In the genomic region with DNA sequence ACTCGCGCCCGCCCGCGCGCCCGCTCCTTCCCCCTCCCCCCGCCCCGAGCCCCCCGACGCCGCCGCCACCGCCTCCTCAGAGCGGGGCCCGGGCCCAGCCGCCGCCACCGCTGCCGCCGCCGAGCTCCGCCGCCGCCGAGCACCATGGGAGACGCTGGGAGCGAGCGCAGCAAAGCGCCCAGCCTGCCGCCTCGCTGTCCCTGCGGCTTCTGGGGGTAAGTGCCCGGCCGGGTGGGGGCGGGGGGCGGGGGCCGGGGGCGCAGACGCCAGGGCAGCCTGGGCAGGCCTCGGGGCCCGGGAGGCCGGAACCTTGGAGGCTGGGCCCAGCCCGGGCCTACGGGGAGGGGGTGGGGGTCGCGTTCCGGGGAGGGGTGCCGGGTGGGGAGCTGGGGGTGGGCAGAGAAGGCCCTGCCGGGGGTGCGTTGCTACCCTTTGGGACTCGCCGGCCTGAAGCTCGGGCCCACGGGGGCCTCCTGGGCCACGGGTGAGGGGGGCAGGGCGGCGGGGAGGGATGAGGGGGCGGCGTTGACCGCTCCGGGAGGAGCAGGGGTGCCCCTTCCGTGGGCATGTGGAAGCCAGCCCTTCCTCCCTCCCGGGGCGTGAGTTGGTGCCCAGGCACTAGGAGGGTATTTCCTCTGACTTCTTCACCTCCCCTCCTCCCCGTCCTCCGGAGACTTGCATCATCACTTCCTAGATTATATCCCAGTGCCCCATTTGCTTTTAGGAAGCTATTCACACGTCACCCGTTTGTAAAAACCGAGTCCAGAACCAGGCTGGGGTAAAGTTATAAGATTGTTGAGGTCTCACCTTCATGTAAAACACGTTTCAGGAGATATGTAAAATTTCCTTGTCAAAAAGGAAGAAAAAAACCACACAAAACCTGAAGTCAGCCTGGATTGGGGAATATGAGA, we compare ENCODE assay signal across 2 cellular contexts.
TF ChIP-seq lines count a peak whose summit lies in the region.

No MANE protein-coding gene starts in this region.

TF ChIP-seq in IMR-90, 13 proteins besides CTCF, POLR2A, EP300 and RAD21:
- TF ChIP-seq NFE2L2 (IDR thresholded peaks at IDR 0.05; ENCODE audit: low read depth, low read length): no peak
- no peak for TF ChIP-seq USF2 (IDR thresholded peaks at IDR 0.05; ENCODE audit: low read depth, low read length)
- TF ChIP-seq CEBPB (IDR thresholded peaks at IDR 0.05; ENCODE audit: low read depth, low read length): peak; percentile 92
- no peak for TF ChIP-seq MAFK (IDR thresholded peaks at IDR 0.05; ENCODE audit: low read depth, low read length)
- no peak for TF ChIP-seq BHLHE40 (IDR thresholded peaks at IDR 0.05; ENCODE audit: low read depth, low read length)
- TF ChIP-seq FOS (IDR thresholded peaks at IDR 0.05; ENCODE audit: low read depth, low read length): no peak
- no peak for TF ChIP-seq SMC3 (IDR thresholded peaks at IDR 0.05; ENCODE audit: low read depth, low read length)
- TF ChIP-seq, protein P1, sequence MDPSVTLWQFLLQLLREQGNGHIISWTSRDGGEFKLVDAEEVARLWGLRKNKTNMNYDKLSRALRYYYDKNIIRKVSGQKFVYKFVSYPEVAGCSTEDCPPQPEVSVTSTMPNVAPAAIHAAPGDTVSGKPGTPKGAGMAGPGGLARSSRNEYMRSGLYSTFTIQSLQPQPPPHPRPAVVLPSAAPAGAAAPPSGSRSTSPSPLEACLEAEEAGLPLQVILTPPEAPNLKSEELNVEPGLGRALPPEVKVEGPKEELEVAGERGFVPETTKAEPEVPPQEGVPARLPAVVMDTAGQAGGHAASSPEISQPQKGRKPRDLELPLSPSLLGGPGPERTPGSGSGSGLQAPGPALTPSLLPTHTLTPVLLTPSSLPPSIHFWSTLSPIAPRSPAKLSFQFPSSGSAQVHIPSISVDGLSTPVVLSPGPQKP (IDR thresholded peaks at IDR 0.05; ENCODE audit: borderline replicate concordance, low read depth, low read length): no peak
- TF ChIP-seq MAZ (IDR thresholded peaks at IDR 0.05; ENCODE audit: borderline replicate concordance, low read depth, low read length): peak; percentile 45; the same call in 1 of the 2 replicates

TF ChIP-seq in K562, 482 proteins besides CTCF, POLR2A, EP300 and RAD21 (continues in another document):
- TF ChIP-seq MYNN (IDR thresholded peaks at IDR 0.05): 0 out of 2 replicates have a peak, but pooled peaks have one; percentile 26
- no peak for TF ChIP-seq MYNN (CRISPR knock-in tag; IDR thresholded peaks at IDR 0.05)
- no peak for TF ChIP-seq HMGN3 (IDR thresholded peaks at IDR 0.05; ENCODE audit: borderline replicate concordance, extremely low read depth, insufficient read length, low read depth, low read length)
- TF ChIP-seq PRDM10 (IDR thresholded peaks at IDR 0.05; ENCODE audit: partially characterized antibody): peak; percentile 58
- 0 out of 2 replicates have a peak, but pooled peaks have one; percentile 5 for TF ChIP-seq ZSCAN32 (CRISPR knock-in tag; IDR thresholded peaks at IDR 0.05)
- TF ChIP-seq HDAC2 (IDR thresholded peaks at IDR 0.05): 0 out of 2 replicates have a peak, but pooled peaks have one; percentile 43
- TF ChIP-seq SMARCE1 (IDR thresholded peaks at IDR 0.05): 0 out of 2 replicates have a peak, but pooled peaks have one; percentile 31
- TF ChIP-seq, protein P2, sequence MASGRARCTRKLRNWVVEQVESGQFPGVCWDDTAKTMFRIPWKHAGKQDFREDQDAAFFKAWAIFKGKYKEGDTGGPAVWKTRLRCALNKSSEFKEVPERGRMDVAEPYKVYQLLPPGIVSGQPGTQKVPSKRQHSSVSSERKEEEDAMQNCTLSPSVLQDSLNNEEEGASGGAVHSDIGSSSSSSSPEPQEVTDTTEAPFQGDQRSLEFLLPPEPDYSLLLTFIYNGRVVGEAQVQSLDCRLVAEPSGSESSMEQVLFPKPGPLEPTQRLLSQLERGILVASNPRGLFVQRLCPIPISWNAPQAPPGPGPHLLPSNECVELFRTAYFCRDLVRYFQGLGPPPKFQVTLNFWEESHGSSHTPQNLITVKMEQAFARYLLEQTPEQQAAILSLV (tag; IDR thresholded peaks at IDR 0.05): 0 out of 2 replicates have a peak, but pooled peaks have one; percentile 37
- TF ChIP-seq ATF3 (IDR thresholded peaks at IDR 0.05): peak; percentile 99
- peak; percentile 53; the same call in 1 of the 2 replicates for TF ChIP-seq ATF3 (CRISPR knock-in tag; conservative IDR thresholded peaks at IDR 0.05)
- TF ChIP-seq FOXJ3 (CRISPR knock-in tag; IDR thresholded peaks at IDR 0.05): no peak
- TF ChIP-seq, protein P3, sequence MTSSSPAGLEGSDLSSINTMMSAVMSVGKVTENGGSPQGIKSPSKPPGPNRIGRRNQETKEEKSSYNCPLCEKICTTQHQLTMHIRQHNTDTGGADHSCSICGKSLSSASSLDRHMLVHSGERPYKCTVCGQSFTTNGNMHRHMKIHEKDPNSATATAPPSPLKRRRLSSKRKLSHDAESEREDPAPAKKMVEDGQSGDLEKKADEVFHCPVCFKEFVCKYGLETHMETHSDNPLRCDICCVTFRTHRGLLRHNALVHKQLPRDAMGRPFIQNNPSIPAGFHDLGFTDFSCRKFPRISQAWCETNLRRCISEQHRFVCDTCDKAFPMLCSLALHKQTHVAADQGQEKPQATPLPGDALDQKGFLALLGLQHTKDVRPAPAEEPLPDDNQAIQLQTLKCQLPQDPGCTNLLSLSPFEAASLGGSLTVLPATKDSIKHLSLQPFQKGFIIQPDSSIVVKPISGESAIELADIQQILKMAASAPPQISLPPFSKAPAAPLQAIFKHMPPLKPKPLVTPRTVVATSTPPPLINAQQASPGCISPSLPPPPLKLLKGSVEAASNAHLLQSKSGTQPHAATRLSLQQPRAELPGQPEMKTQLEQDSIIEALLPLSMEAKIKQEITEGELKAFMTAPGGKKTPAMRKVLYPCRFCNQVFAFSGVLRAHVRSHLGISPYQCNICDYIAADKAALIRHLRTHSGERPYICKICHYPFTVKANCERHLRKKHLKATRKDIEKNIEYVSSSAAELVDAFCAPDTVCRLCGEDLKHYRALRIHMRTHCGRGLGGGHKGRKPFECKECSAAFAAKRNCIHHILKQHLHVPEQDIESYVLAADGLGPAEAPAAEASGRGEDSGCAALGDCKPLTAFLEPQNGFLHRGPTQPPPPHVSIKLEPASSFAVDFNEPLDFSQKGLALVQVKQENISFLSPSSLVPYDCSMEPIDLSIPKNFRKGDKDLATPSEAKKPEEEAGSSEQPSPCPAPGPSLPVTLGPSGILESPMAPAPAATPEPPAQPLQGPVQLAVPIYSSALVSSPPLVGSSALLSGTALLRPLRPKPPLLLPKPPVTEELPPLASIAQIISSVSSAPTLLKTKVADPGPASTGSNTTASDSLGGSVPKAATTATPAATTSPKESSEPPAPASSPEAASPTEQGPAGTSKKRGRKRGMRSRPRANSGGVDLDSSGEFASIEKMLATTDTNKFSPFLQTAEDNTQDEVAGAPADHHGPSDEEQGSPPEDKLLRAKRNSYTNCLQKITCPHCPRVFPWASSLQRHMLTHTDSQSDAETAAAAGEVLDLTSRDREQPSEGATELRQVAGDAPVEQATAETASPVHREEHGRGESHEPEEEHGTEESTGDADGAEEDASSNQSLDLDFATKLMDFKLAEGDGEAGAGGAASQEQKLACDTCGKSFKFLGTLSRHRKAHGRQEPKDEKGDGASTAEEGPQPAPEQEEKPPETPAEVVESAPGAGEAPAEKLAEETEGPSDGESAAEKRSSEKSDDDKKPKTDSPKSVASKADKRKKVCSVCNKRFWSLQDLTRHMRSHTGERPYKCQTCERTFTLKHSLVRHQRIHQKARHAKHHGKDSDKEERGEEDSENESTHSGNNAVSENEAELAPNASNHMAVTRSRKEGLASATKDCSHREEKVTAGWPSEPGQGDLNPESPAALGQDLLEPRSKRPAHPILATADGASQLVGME (CRISPR knock-in tag; IDR thresholded peaks at IDR 0.05): 0 out of 2 replicates have a peak, but pooled peaks have one; percentile 40
- TF ChIP-seq, protein P4, sequence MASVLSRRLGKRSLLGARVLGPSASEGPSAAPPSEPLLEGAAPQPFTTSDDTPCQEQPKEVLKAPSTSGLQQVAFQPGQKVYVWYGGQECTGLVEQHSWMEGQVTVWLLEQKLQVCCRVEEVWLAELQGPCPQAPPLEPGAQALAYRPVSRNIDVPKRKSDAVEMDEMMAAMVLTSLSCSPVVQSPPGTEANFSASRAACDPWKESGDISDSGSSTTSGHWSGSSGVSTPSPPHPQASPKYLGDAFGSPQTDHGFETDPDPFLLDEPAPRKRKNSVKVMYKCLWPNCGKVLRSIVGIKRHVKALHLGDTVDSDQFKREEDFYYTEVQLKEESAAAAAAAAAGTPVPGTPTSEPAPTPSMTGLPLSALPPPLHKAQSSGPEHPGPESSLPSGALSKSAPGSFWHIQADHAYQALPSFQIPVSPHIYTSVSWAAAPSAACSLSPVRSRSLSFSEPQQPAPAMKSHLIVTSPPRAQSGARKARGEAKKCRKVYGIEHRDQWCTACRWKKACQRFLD (CRISPR knock-in tag; IDR thresholded peaks at IDR 0.05): peak; percentile 84
- peak; percentile 20; the same call in 1 of the 2 replicates for TF ChIP-seq MYC (IDR thresholded peaks at IDR 0.05; ENCODE audit: low read depth, low read length)
- no peak for TF ChIP-seq MYC (CRISPR knock-in tag; IDR thresholded peaks at IDR 0.05; ENCODE audit: borderline replicate concordance, low read depth)
- TF ChIP-seq JUN (IDR thresholded peaks at IDR 0.05; ENCODE audit: borderline replicate concordance, low read depth, low read length): peak; percentile 57; the same call in 1 of the 2 replicates
- TF ChIP-seq JUN (CRISPR knock-in tag; IDR thresholded peaks at IDR 0.05; ENCODE audit: borderline replicate concordance): no peak
- TF ChIP-seq CTBP1 (IDR thresholded peaks at IDR 0.05; ENCODE audit: borderline replicate concordance): peak; percentile 43; the same call in 1 of the 2 replicates
- TF ChIP-seq SIN3A (IDR thresholded peaks at IDR 0.05; ENCODE audit: borderline replicate concordance in 2 of 2, control insufficient read depth in 1 of 2, low read depth in 2 of 2, low read length in 2 of 2): peak in 1 of 2 experiments; percentile 57; a peak in 1 of 4 replicates
- peak; percentile 25; the same call in 1 of the 2 replicates for TF ChIP-seq NKRF (IDR thresholded peaks at IDR 0.05; ENCODE audit: borderline replicate concordance)
- 0 out of 2 replicates have a peak, but pooled peaks have one; percentile 13 for TF ChIP-seq DPF2 (IDR thresholded peaks at IDR 0.05)
- no peak for TF ChIP-seq CBX5 (IDR thresholded peaks at IDR 0.05; ENCODE audit: borderline replicate concordance, low read depth)
- TF ChIP-seq ZBTB7A (IDR thresholded peaks at IDR 0.05; ENCODE audit: borderline replicate concordance, control insufficient read depth, low read depth, low read length): peak; percentile 9; the same call in 1 of the 2 replicates
- 0 out of 4 replicates have a peak, but pooled peaks of 1 of the 2 experiments have one; percentile 15 for TF ChIP-seq TBL1XR1 (IDR thresholded peaks at IDR 0.05; ENCODE audit: low read length in 2 of 2)
- TF ChIP-seq MAZ (CRISPR knock-in tag; conservative IDR thresholded peaks at IDR 0.05 in 1 of 2, IDR thresholded peaks at IDR 0.05 in 1 of 2): peak; percentile 35 to 57; a peak in 1 of 4 replicates
- peak; percentile 26 for TF ChIP-seq ARID1B (IDR thresholded peaks at IDR 0.05)
- 0 out of 2 replicates have a peak, but pooled peaks have one; percentile 35 for TF ChIP-seq NFRKB (IDR thresholded peaks at IDR 0.05; ENCODE audit: low read depth)
- 0 out of 2 replicates have a peak, but pooled peaks have one; percentile 7 for TF ChIP-seq TOE1 (IDR thresholded peaks at IDR 0.05; ENCODE audit: borderline replicate concordance)
- TF ChIP-seq TOE1 (CRISPR knock-in tag; IDR thresholded peaks at IDR 0.05; ENCODE audit: borderline replicate concordance, low read depth): no peak
- TF ChIP-seq LCOR (CRISPR knock-in tag; IDR thresholded peaks at IDR 0.05): 0 out of 2 replicates have a peak, but pooled peaks have one; percentile 16
- TF ChIP-seq NBN (IDR thresholded peaks at IDR 0.05; ENCODE audit: low read depth): 0 out of 2 replicates have a peak, but pooled peaks have one; percentile 20
- no peak for TF ChIP-seq FOXP1 (CRISPR knock-in tag; IDR thresholded peaks at IDR 0.05)
- TF ChIP-seq ASH1L (IDR thresholded peaks at IDR 0.05; ENCODE audit: borderline replicate concordance, low read depth, partially characterized antibody): no peak
- TF ChIP-seq ZNF253 (CRISPR knock-in tag; conservative IDR thresholded peaks at IDR 0.05): no peak
- TF ChIP-seq EGR1 (conservative IDR thresholded peaks at IDR 0.05): peak; percentile 57
